9 cellular contexts compared by ENCODE assay signal in the genomic region with DNA sequence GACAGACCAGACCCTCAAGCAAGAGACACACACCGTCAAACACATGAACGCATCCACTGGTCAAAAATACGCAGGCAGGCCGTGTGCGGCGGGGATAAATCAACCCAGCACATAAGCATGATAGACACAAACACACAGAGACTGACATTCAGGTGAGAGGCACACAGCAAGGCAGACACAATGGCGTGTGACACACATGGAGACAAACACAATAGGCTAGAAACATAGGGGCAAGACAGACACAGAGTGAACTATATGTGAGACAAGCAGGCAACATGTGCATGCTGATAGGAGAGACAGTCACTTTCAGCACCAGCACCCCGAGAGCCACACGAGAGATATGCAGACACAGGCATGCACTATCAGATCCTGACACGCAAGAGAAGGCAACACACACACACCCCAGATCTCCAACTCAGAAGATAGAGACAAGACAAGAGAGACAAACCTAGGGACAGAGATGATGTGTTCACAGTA. TPM values are rescaled to one million over a fixed set of nuclear protein-coding genes. Genes with fewer than 3 reads are reported as not detected.
DNase-seq lines count a peak whose midpoint lies in the region; TF ChIP-seq lines count a peak whose summit lies in the region.
"Had no signal": no experiment of that assay in that cellular context is flagged by ENCODE, and none has a peak within 500 bp of the region (broad histone marks: within the 10 kb centered on the region; RNA-seq: fewer than 3 reads in every experiment).

No MANE protein-coding gene starts in this region.

- TF ChIP-seq CTCF in fibroblast of villous mesenchyme (IDR thresholded peaks at IDR 0.05; ENCODE audit: insufficient read depth, low read depth, low read length) (no peak), spleen (IDR thresholded peaks at IDR 0.05 in 8 of 11, conservative IDR thresholded peaks at IDR 0.05 in 3 of 11) (no peak)

- H3K27ac ChIP-seq in SK-N-MC (peak overlapping the region; percentile 93), spleen (peak overlapping the region; percentile 95 to 100 (median 100))

- H3K4me3 ChIP-seq in H7 (ENCODE audit: insufficient read depth, low read depth, low read length) (no peak overlapping the region), SK-N-MC (no peak overlapping the region), fibroblast of villous mesenchyme (ENCODE audit: low read depth, low read length) (no peak overlapping the region), spleen (peak overlapping the region in 1 of 8 donors; percentile 66)

- intact Hi-C loops in spleen (cut with DNase I; ENCODE audit: low total_unique reads), result no loop called here

- no peak overlapping the region for H3K9ac ChIP-seq in SK-N-MC (ENCODE audit: insufficient read length)

- H3K9me3 ChIP-seq in SK-N-MC (ENCODE audit: low read depth, low read length) (no peaks in the 10 kb centered on the region), spleen (no peaks in the 10 kb centered on the region)

- DNase-seq in H7 (peak; percentile 19), SK-N-MC (ENCODE audit: low read depth, low spot score) (no peak), fibroblast of villous mesenchyme (ENCODE audit: low read depth) (peak; percentile 63), spleen (no peak), AG20443 (ENCODE audit: low spot score) (no peak), NCI-H82 treated with DMSO at 0.1 percent for 48 hours (lab: John Stamatoyannopoulos, UW; ENCODE audit: unreplicated experiment) (no peak), NCI-H524 (lab: John Stamatoyannopoulos, UW) (no peak)

- H3K4me1 ChIP-seq in spleen, result peaks cover 66 to 97% (median 90%) of the 10 kb centered on the region in 6 donors

- no peak for TF ChIP-seq POLR2A in spleen (IDR thresholded peaks at IDR 0.05)

- H3K27me3 ChIP-seq in H7 (ENCODE audit: control insufficient read depth, insufficient read depth, low read length), result no peaks in the 10 kb centered on the region
- H3K27me3 ChIP-seq in spleen (replicated peaks in 1 of 7), result no peaks in the 10 kb centered on the region

- H3K36me3 ChIP-seq in H7 (replicated peaks; ENCODE audit: control insufficient read depth, insufficient read depth, low read length) (no peaks in the 10 kb centered on the region), SK-N-MC (ENCODE audit: insufficient read depth, low read length) (no peaks in the 10 kb centered on the region), spleen (no peaks in the 10 kb centered on the region)

- 64 to 82% (median 72%) methylated on average over 10 of the region's 10 CpGs for WGBS in spleen, 5 donors

RNA-seq across cellular contexts. Expression of a gene that starts 6.9 kb away (rescaled TPM):
- 10.0 and 22.6 TPM in 2 replicates for total RNA-seq in H7 (2014; rRNA removed; shearing (Covaris generic))
- total RNA-seq in fibroblast of villous mesenchyme, result 88.1 and 107 TPM in 2 replicates
- total RNA-seq in spleen, result 100 to 1,000 TPM; 102 to 363 (median 189) TPM
- 100 to 1,000 TPM in 1 of 3 donors, 10 to 100 TPM in 2; 57.5 to 118 (median 64.0) TPM for polyA plus RNA-seq in spleen

RNA-seq across cellular contexts. Expression of a gene that starts 9.1 kb away (rescaled TPM):
- 15.4 and 30.4 TPM in 2 replicates for total RNA-seq in H7 (2014; rRNA removed; shearing (Covaris generic))
- total RNA-seq in fibroblast of villous mesenchyme (12.2 and 15.1 TPM in 2 replicates), spleen (10 to 100 TPM; 14.8 to 27.4 (median 25.2) TPM)
- polyA plus RNA-seq in spleen, result 10 to 100 TPM in 2 of 3 donors, 1 to 10 TPM in 1; 7.1 to 24.3 (median 20.5) TPM

RNA-seq across cellular contexts. Expression of a gene that starts 17.2 kb away (rescaled TPM):
- total RNA-seq in H7 (2014; rRNA removed; shearing (Covaris generic)), result 508 and 571 TPM in 2 replicates
- 222 and 230 TPM in 2 replicates for total RNA-seq in fibroblast of villous mesenchyme
- total RNA-seq in spleen, result 100 to 1,000 TPM in 6 of 7 donors, 10 to 100 TPM in 1; 97.9 to 203 (median 140) TPM
- polyA plus RNA-seq in spleen, result 100 to 1,000 TPM in 2 of 3 donors, 10 to 100 TPM in 1; 78.3 to 123 (median 108) TPM

RNA-seq across cellular contexts. Expression of a gene that starts 17.4 kb away (rescaled TPM):
- total RNA-seq in H7 (2014; rRNA removed; shearing (Covaris generic)), result not detected in 2 replicates
- total RNA-seq in fibroblast of villous mesenchyme, result not detected in 2 replicates
- 1 to 10 TPM in 4 of 7 donors, not detected in 3; 1.1 to 4.8 (median 3.4) TPM for total RNA-seq in spleen
- 1 to 10 TPM; 5.2 to 9.1 (median 5.7) TPM for polyA plus RNA-seq in spleen
- total RNA-seq: HT1080, RPMI7951 had no signal

RNA-seq across cellular contexts. Expression of a gene that starts 22.0 kb away (rescaled TPM):
- 85.4 and 104 TPM in 2 replicates for total RNA-seq in H7 (2014; rRNA removed; shearing (Covaris generic))
- total RNA-seq in fibroblast of villous mesenchyme (20.0 and 22.9 TPM in 2 replicates), spleen (10 to 100 TPM in 6 of 7 donors, 1 to 10 TPM in 1; 9.8 to 15.9 (median 11.7) TPM)
- polyA plus RNA-seq in spleen, result 10 to 100 TPM in 2 of 3 donors, 1 to 10 TPM in 1; 4.4 to 12.2 (median 11.4) TPM

Comparison
In these comparisons a context has a peak if more than half of its experiments do, and no peak if none do; other contexts are left out.
1. DNase-seq: peak in H7 (single experiment) and fibroblast of villous mesenchyme (single experiment); none in SK-N-MC (single experiment), spleen (single experiment), AG20443 (single experiment), NCI-H82 treated with DMSO at 0.1 percent for 48 hours (single experiment) and NCI-H524 (0 of 2).